24 cellular contexts compared by ENCODE assay signal in the genomic region with DNA sequence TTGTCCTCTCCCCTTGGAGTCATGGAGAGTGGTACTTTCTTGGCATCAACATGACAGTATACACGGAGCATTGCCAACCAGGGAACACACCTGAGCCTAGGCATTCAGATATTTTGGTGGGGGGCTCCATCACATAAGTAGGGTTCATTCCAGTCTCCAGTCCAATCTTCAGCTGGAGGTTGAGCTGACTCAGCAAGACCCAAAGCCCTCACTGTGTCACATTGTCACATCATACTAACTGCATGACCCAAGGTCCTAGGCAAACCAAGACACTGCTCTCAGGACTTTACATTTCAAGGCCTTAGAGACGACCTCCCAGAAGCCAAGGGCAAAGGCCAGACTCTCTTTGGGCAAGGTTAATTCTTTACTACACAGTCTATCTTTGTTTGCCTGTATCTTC.
"Had no signal": no experiment of that assay in that cellular context is flagged by ENCODE, and none has a peak within 500 bp of the region (broad histone marks: within the 10 kb centered on the region; RNA-seq: fewer than 3 reads in every experiment).

No MANE protein-coding gene starts in this region.

- H3K4me3 Mint-ChIP-seq: activated CD4-positive, alpha-beta memory T cell treated with anti-CD3 and anti-CD28 coated beads for 36 hours; activated CD4-positive, alpha-beta T cell treated with anti-CD3 and anti-CD28 coated beads for 36 hours; activated CD8-positive, alpha-beta T cell treated with anti-CD3 and anti-CD28 coated beads, Interleukin-2, amount 10 ng/mL, durations not matched to agents 7 days and 5 days; activated naive CD4-positive, alpha-beta T cell treated with anti-CD3 and anti-CD28 coated beads, Interleukin-2, amount 10 ng/mL, durations not matched to agents 7 days and 5 days; activated naive CD8-positive, alpha-beta T cell treated with anti-CD3 and anti-CD28 coated beads, Interleukin-2, amount 10 ng/mL, durations not matched to agents 7 days and 5 days; central memory CD8-positive, alpha-beta T cell; dendritic cell treated with granulocyte-macrophage colony-stimulating factor and Interleukin-4, amounts not matched to agents 40 ng/mL and 50 ng/mL, for 4 days; endodermal cell; T-cell had no signal

- H3K27ac Mint-ChIP-seq: activated CD4-positive, alpha-beta memory T cell treated with anti-CD3 and anti-CD28 coated beads for 36 hours; activated CD4-positive, alpha-beta T cell treated with anti-CD3 and anti-CD28 coated beads for 36 hours; activated CD4-positive, alpha-beta T cell treated with anti-CD3 and anti-CD28 coated beads, Interleukin-2, amount 10 ng/mL, durations not matched to agents 24 days and 14 days; activated CD8-positive, alpha-beta T cell treated with anti-CD3 and anti-CD28 coated beads, Interleukin-2, amount 10 ng/mL, durations not matched to agents 7 days and 5 days; activated naive CD4-positive, alpha-beta T cell treated with anti-CD3 and anti-CD28 coated beads, Interleukin-2, amount 10 ng/mL, durations not matched to agents 7 days and 5 days; activated naive CD4-positive, alpha-beta T cell treated with anti-CD3 and anti-CD28 coated beads, Interleukin-2, amount 50 U/mL, for 72 hours; activated naive CD8-positive, alpha-beta T cell treated with anti-CD3 and anti-CD28 coated beads, Interleukin-2, amount 10 ng/mL, durations not matched to agents 7 days and 5 days; dendritic cell treated with granulocyte-macrophage colony-stimulating factor and Interleukin-4, amounts not matched to agents 40 ng/mL and 50 ng/mL, for 4 days; endodermal cell; T-cell had no signal

- H3K4me1 Mint-ChIP-seq: activated CD4-positive, alpha-beta T cell treated with anti-CD3 and anti-CD28 coated beads for 36 hours; central memory CD8-positive, alpha-beta T cell had no signal

- DNase-seq: activated CD4-positive, CD25-positive, alpha-beta regulatory T cell; activated CD4-positive, CD25-positive, alpha-beta regulatory T cell treated with anti-CD3 and anti-CD28 coated beads, Interleukin-2, amount 50 U/mL, for 72 hours; activated CD8-positive, alpha-beta T cell treated with anti-CD3 and anti-CD28 coated beads, Interleukin-2, amount 10 ng/mL, durations not matched to agents 7 days and 5 days; activated gamma-delta T cell; activated naive CD4-positive, alpha-beta T cell; activated naive CD4-positive, alpha-beta T cell treated with anti-CD3 and anti-CD28 coated beads, Interleukin-2, amount 10 ng/mL, durations not matched to agents 7 days and 5 days; activated naive CD8-positive, alpha-beta T cell treated with anti-CD3 and anti-CD28 coated beads, Interleukin-2, amount 10 ng/mL, durations not matched to agents 7 days and 5 days; activated T-cell treated with anti-CD3 and anti-CD28 coated beads, Interleukin-2, amount 50 U/mL, for 48 hours; brain microvascular endothelial cell; effector memory CD4-positive, alpha-beta T cell; endodermal cell; foreskin fibroblast; head of caudate nucleus; SW 1271; T-cell had no signal

- H3K27me3 Mint-ChIP-seq: dendritic cell treated with granulocyte-macrophage colony-stimulating factor and Interleukin-4, amounts not matched to agents 40 ng/mL and 50 ng/mL, for 4 days had no signal

- ATAC-seq: activated CD4-positive, alpha-beta T cell treated with anti-CD3 and anti-CD28 coated beads for 36 hours; activated CD8-positive, alpha-beta T cell treated with anti-CD3 and anti-CD28 coated beads, Interleukin-2, amount 10 ng/mL, durations not matched to agents 7 days and 5 days; esophagus mucosa; T-cell had no signal

- H3K36me3 Mint-ChIP-seq: activated CD4-positive, alpha-beta memory T cell treated with anti-CD3 and anti-CD28 coated beads for 36 hours; activated naive CD4-positive, alpha-beta T cell treated with anti-CD3 and anti-CD28 coated beads, Interleukin-2, amount 10 ng/mL, durations not matched to agents 7 days and 5 days; activated naive CD8-positive, alpha-beta T cell treated with anti-CD3 and anti-CD28 coated beads, Interleukin-2, amount 10 ng/mL, durations not matched to agents 7 days and 5 days had no signal

- H3K4me3 ChIP-seq: coronary artery, dorsolateral prefrontal cortex had no signal
